ENCODE assay signal across 8 cellular contexts in genomic region chr10:110007701-110008517, GRCh38. TPM values are rescaled to one million over a fixed set of nuclear protein-coding genes. Genes with fewer than 3 reads are reported as not detected.
DNase-seq lines count a peak whose midpoint lies in the region; ATAC-seq and TF ChIP-seq lines count a peak whose summit lies in the region.

A gene with protein sequence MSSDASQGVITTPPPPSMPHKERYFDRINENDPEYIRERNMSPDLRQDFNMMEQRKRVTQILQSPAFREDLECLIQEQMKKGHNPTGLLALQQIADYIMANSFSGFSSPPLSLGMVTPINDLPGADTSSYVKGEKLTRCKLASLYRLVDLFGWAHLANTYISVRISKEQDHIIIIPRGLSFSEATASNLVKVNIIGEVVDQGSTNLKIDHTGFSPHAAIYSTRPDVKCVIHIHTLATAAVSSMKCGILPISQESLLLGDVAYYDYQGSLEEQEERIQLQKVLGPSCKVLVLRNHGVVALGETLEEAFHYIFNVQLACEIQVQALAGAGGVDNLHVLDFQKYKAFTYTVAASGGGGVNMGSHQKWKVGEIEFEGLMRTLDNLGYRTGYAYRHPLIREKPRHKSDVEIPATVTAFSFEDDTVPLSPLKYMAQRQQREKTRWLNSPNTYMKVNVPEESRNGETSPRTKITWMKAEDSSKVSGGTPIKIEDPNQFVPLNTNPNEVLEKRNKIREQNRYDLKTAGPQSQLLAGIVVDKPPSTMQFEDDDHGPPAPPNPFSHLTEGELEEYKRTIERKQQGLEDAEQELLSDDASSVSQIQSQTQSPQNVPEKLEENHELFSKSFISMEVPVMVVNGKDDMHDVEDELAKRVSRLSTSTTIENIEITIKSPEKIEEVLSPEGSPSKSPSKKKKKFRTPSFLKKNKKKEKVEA (plus strand): TSS chr10:110007984. CDS start chr10:110100654, 92,670 bp downstream.

- DNase-seq in Caki2 (ENCODE audit: low read depth), result peak; percentile 84
- DNase-seq in HT1080 (ENCODE audit: low read depth), result peak; percentile 68
- DNase-seq in OCI-LY7 (ENCODE audit: low spot score), result peak; percentile 97
- peak; percentile 86 for DNase-seq in activated T-cell treated with anti-CD3 and anti-CD28 coated beads for 4 hours
- DNase-seq in epithelial cell of esophagus (ENCODE audit: low read depth), result peak; percentile 78
- peak; percentile 95 to 97 (median 96) for DNase-seq in mucosa of descending colon
- peak; percentile 90 for DNase-seq in stimulated activated CD8-positive, alpha-beta memory T cell treated with anti-CD3 and anti-CD28 coated beads, Interleukin-4, amount 100 ng/mL, for 24 hours (ENCODE audit: low read depth)

- ATAC-seq in GM21360 (IDR thresholded peaks at IDR 0.05; ENCODE audit: unreplicated experiment), result peak; percentile 60
- peak; percentile 86 for ATAC-seq in mucosa of descending colon

- H4K20me1 ChIP-seq in OCI-LY7 (ENCODE audit: insufficient read depth, low read length), result peaks cover 21% of the 10 kb centered on the region; the same call in 1 of the 2 replicates

- H3K9me3 ChIP-seq in OCI-LY7 (ENCODE audit: low read length) (no peaks in the 10 kb centered on the region), mucosa of descending colon (no peaks in the 10 kb centered on the region)

- H3K4me3 ChIP-seq in OCI-LY7 (ENCODE audit: low read depth, low read length, poor library complexity, severe bottlenecking) (peak within 1 kb of the TSS; percentile 96), epithelial cell of esophagus (ENCODE audit: low read length) (peak within 1 kb of the TSS; percentile 72), mucosa of descending colon (peak within 1 kb of the TSS; percentile 61)

- peak within 1 kb of the TSS; percentile 84 for H3K27ac ChIP-seq in OCI-LY7 (ENCODE audit: low read depth, low read length, poor library complexity, severe bottlenecking)

- intact Hi-C loops in OCI-LY7 (cut with micrococcal nuclease; ENCODE audit: unreplicated experiment) (loop anchor here (1.0 to 2.0 kb wide), 5 partner anchors 61 to 218 kb away; no protein-coding TSS in a partner anchor), mucosa of descending colon (cut with DNase I, micrococcal nuclease) (no loop called here)

- no TSS peak for BruUV-seq in OCI-LY7 (replicated peaks; lab: Mats Ljungman, UMichigan)

- TF ChIP-seq CTCF in OCI-LY7 (conservative IDR thresholded peaks at IDR 0.05; ENCODE audit: low read length) (no peak), epithelial cell of esophagus (IDR thresholded peaks at IDR 0.05; ENCODE audit: insufficient read depth, low read depth, low read length, missing control alignments) (no peak), mucosa of descending colon (IDR thresholded peaks at IDR 0.05) (no peak)

- POLR2A ChIA-PET in OCI-LY7 (lab: Charles Lee), result interaction anchor here (0.6 to 3.1 kb wide), 19 partner anchors 8 to 144 kb away, joined by 3 to 19 read pairs (median 3); no protein-coding TSS in a partner anchor

- H3K4me1 ChIP-seq in OCI-LY7 (ENCODE audit: insufficient read depth, low read length, poor library complexity, severe bottlenecking) (peaks cover 62% of the 10 kb centered on the region), mucosa of descending colon (ENCODE audit: low read depth) (peaks cover 37% of the 10 kb centered on the region)

- peak within 1 kb of the TSS; percentile 92 for H2AFZ ChIP-seq in OCI-LY7 (ENCODE audit: low read length)

- CTCF ChIA-PET in OCI-LY7 (lab: Charles Lee; ENCODE audit: unreplicated experiment), result interaction anchor here (0.6 to 0.8 kb wide), 3 partner anchors 9 to 296 kb away, joined by 3 to 6 read pairs (median 5); no protein-coding TSS in a partner anchor

- no peaks in the 10 kb centered on the region for H3K36me3 ChIP-seq in OCI-LY7 (ENCODE audit: insufficient read depth, low read length)
- H3K36me3 ChIP-seq in mucosa of descending colon (ENCODE audit: low read depth), result no peaks in the 10 kb centered on the region

- in situ Hi-C loops in Caki2 (cut with HindIII; ENCODE audit: low pct_unique_long_range_greater_than_20kb, low sequenced_read_pairs), result no loop called here

- peaks cover 44% of the 10 kb centered on the region for H3K79me2 ChIP-seq in OCI-LY7 (ENCODE audit: insufficient read depth, low read depth, low read length)

- peak within 1 kb of the TSS; percentile 96 for H3K4me2 ChIP-seq in OCI-LY7 (ENCODE audit: low read length)

- no peaks in the 10 kb centered on the region for H3K9me2 ChIP-seq in OCI-LY7 (ENCODE audit: insufficient read depth, low read length)

RNA-seq across cellular contexts. Expression of the gene that starts here (rescaled TPM):
- total RNA-seq in Caki2 (2014; rRNA removed; shearing (Covaris generic); ENCODE audit: low replicate concordance), result 110 and 342 TPM in 2 replicates
- total RNA-seq in HT1080 (2014; rRNA removed; shearing (Covaris generic)), result 22.5 and 25.8 TPM in 2 replicates
- polyA plus RNA-seq in HT1080 (2015; cell fraction: cytosol; rRNA removed), result 13.5 and 17.0 TPM in 2 replicates
- polyA plus RNA-seq in HT1080 (2015; cell fraction: nucleus; rRNA removed), result 52.7 and 167 TPM in 2 replicates
- 53.3 and 75.8 TPM in 2 replicates for total RNA-seq in OCI-LY7 (2014; rRNA removed; shearing (Covaris generic))
- total RNA-seq in OCI-LY7 (2022) (89.7 and 100 TPM in 2 replicates), mucosa of descending colon (100 to 1,000 TPM; 109 to 165 (median 141) TPM)

Comparison
In these comparisons a context has a peak if more than half of its experiments do, and no peak if none do; other contexts are left out.
1. Peak in every context shown above with its lines: DNase-seq, ATAC-seq, H3K4me3 ChIP-seq and H3K27ac ChIP-seq.